8 cellular contexts compared by ENCODE assay signal in genomic region chr7:100586266-100587025, GRCh38.
DNase-seq lines count a peak whose midpoint lies in the region; ATAC-seq and TF ChIP-seq lines count a peak whose summit lies in the region.

Gene FBXO24 (plus strand): TSS chr7:100586328. CDS start chr7:100586626, 298 bp downstream.

- peak within 1 kb of the TSS; percentile 86 to 99 (median 95) for H3K27ac ChIP-seq in skin epidermis

- ATAC-seq in GM18909 (IDR thresholded peaks at IDR 0.05; ENCODE audit: poor library complexity, unreplicated experiment) = peak; percentile 88
- ATAC-seq in HG03159 (IDR thresholded peaks at IDR 0.05; ENCODE audit: unreplicated experiment) = peak; percentile 83

- TF ChIP-seq CTCF in WI38 (IDR thresholded peaks at IDR 0.05; ENCODE audit: low read depth, low read length) = no peak
- TF ChIP-seq CTCF in cardiac fibroblast (IDR thresholded peaks at IDR 0.05; ENCODE audit: low read depth, low read length) = no peak

- peak within 1 kb of the TSS; percentile 68 for H3K4me3 ChIP-seq in WI38 (ENCODE audit: low read depth, low read length)
- H3K4me3 ChIP-seq in cardiac fibroblast (replicated peaks in 1 of 2; ENCODE audit: low read depth in 2 of 2, low read length in 2 of 2) = peak within 1 kb of the TSS; percentile 94
- H3K4me3 ChIP-seq in skin epidermis = peak within 1 kb of the TSS; percentile 79 to 100 (median 84)

- DNase-seq in AG08395 (ENCODE audit: low spot score) = peak; percentile 100
- peak; percentile 100 for DNase-seq in NCI-H2227 (lab: John Stamatoyannopoulos, UW; ENCODE audit: unreplicated experiment)
- peak; percentile 100 for DNase-seq in cardiac fibroblast (ENCODE audit: low read depth in 2 of 2)
- peak; percentile 96 for DNase-seq in iPS-NIHi11 (ENCODE audit: low spot score)

Comparison
In these comparisons a context has a peak if more than half of its experiments do, and no peak if none do; other contexts are left out.
1. Peak in every context shown above with its lines: DNase-seq, ATAC-seq, H3K4me3 ChIP-seq and H3K27ac ChIP-seq.